In the genomic region with DNA sequence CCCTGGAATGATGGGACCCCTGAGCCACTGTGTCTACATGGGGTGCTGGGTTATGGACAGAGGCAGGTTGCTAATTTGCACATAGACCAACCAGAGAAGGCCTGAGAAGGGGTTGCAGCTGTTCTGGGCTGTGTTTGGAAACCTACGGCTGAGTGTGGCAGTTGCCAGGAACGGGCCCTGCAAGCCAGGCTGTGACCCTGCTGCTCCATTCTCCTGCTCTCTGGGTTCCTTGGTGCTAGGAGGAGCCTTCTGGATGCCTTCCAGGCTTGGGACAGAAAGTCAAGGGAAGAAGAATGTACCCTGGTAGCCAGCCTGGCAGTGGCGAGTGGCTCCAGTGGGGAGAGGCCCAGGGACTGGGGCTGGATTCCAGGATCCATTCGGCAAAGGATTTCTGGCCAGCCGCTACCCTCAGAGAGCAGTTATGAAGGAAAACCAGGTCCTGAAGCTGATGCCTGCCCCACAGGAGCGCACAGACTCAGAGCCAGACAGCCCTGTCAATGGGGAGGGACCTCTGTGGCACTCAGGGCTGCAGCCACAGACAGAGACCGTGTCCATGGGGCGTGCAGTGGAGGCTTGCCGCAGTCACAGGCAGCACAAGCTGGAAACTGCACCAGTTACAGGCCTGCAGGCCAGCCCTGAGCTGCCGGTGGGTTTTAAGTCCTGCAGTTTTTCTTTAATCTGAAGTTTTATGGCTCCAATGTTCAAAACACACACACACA, we compare ENCODE assay signal across 18 cellular contexts. TPM values are rescaled to one million over a fixed set of nuclear protein-coding genes. Genes with fewer than 3 reads are reported as not detected.
DNase-seq lines count a peak whose midpoint lies in the region; ATAC-seq, FAIRE-seq and TF ChIP-seq lines count a peak whose summit lies in the region.
"Had no signal": no experiment of that assay in that cellular context is flagged by ENCODE, and none has a peak within 500 bp of the region (broad histone marks: within the 10 kb centered on the region; RNA-seq: fewer than 3 reads in every experiment).

No MANE protein-coding gene starts in this region.

- POLR2A ChIA-PET in SK-N-SH (lab: Yijun Ruan, JAX) (no interaction called here), K562 (lab: Yijun Ruan, JAX) (no interaction called here), HepG2 (lab: Yijun Ruan, JAX) (no interaction called here)

- H3K27me3 ChIP-seq in SK-N-SH (ENCODE audit: insufficient read depth) (no peaks in the 10 kb centered on the region), K562 (ENCODE audit: control insufficient read depth in 2 of 2, insufficient read depth in 2 of 2, low read length in 2 of 2) (no peaks in the 10 kb centered on the region), HepG2 (ENCODE audit: control insufficient read depth in 1 of 2, insufficient read depth in 2 of 2, low read length in 2 of 2) (no peaks in the 10 kb centered on the region; a peak in 1 of 5 replicates)
- H3K27me3 ChIP-seq: stomach had no signal

- H2AFZ ChIP-seq in SK-N-SH (ENCODE audit: low read depth) (no peak overlapping the region), K562 (ENCODE audit: low read depth, low read length) (no peak overlapping the region), HepG2 (ENCODE audit: low read length) (no peak overlapping the region)

- H3K4me1 ChIP-seq in SK-N-SH (ENCODE audit: control insufficient read depth in 1 of 2, insufficient read depth in 2 of 2, low read depth in 1 of 2, low read length in 1 of 2): no peaks in the 10 kb centered on the region
- H3K4me1 ChIP-seq in K562 (replicated peaks in 1 of 2; ENCODE audit: control insufficient read depth in 2 of 2, insufficient read depth in 2 of 2, low read length in 2 of 2): peaks cover 0 to 9% of the 10 kb centered on the region in 2 experiments; a peak in 3 of 5 replicates
- peaks cover 13% of the 10 kb centered on the region for H3K4me1 ChIP-seq in HepG2 (ENCODE audit: insufficient read depth, low read length)
- H3K4me1 ChIP-seq: lower lobe of right lung had no signal

- peak overlapping the region; percentile 77 for H3K27ac Mint-ChIP-seq in stimulated activated effector memory CD8-positive, alpha-beta T cell treated with anti-CD3 and anti-CD28 coated beads, Interleukin-12 subunit alpha, Interleukin-12 subunit beta, amount 100 ng/mL, for 72 hours
- H3K27ac Mint-ChIP-seq in activated T-helper 1 cell treated with anti-CD3 and anti-CD28 coated beads, Interleukin-12 subunit alpha, Interleukin-12 subunit beta, Interleukin-2, Interleukin-4 antibody, amounts not matched to agents 30 ng/mL and 10 ng/mL and 1 ng/mL, durations not matched to agents 14 hours and 24 hours and 36 hours: no peak overlapping the region

- in situ Hi-C loops in K562 (cut with MboI): no loop called here
- in situ Hi-C loops in HepG2 (cut with HindIII; ENCODE audit: extremely low pct_ligation_motif_present, low pct_unique_long_range_greater_than_20kb): no loop called here

- peak; percentile 22 for ATAC-seq in SK-N-SH treated with all-trans-retinoic acid at 6 μM for 48 hours
- peak; percentile 37; the same call in 2 of the 3 replicates for ATAC-seq in K562
- ATAC-seq in HepG2: peak; percentile 62
- ATAC-seq in stimulated activated effector memory CD8-positive, alpha-beta T cell treated with anti-CD3 and anti-CD28 coated beads, Interleukin-12 subunit alpha, Interleukin-12 subunit beta, amount 100 ng/mL, for 72 hours: peak; percentile 24
- ATAC-seq in HG02938 (IDR thresholded peaks at IDR 0.05; ENCODE audit: unreplicated experiment): no peak
- ATAC-seq: activated CD8-positive, alpha-beta T cell treated with anti-CD3 and anti-CD28 coated beads for 36 hours had no signal

- no peaks in the 10 kb centered on the region for H3K4me1 Mint-ChIP-seq in stimulated activated effector memory CD8-positive, alpha-beta T cell treated with anti-CD3 and anti-CD28 coated beads, Interleukin-12 subunit alpha, Interleukin-12 subunit beta, amount 100 ng/mL, for 72 hours
- no peaks in the 10 kb centered on the region for H3K4me1 Mint-ChIP-seq in activated T-helper 1 cell treated with anti-CD3 and anti-CD28 coated beads, Interleukin-12 subunit alpha, Interleukin-12 subunit beta, Interleukin-2, Interleukin-4 antibody, amounts not matched to agents 30 ng/mL and 10 ng/mL and 1 ng/mL, durations not matched to agents 14 hours and 24 hours and 36 hours (ENCODE audit: low read depth)

- CTCF ChIA-PET in SK-N-SH (lab: Yijun Ruan, JAX): interaction anchor here (1.0 to 2.1 kb wide), 3 partner anchors 22 to 143 kb away, joined by 3 to 8 read pairs (median 4); no protein-coding TSS in a partner anchor
- CTCF ChIA-PET in K562 (lab: Yijun Ruan, JAX; ENCODE audit: low intra/inter-chr PET ratio): no interaction called here
- CTCF ChIA-PET in HepG2 (lab: Yijun Ruan, JAX; ENCODE audit: low intra/inter-chr PET ratio, low total read pairs): no interaction called here

- DNase-seq in SK-N-SH (no peak), K562 (ENCODE audit: extremely low read depth in 1 of 4, low spot score in 3 of 4) (no peak), HepG2 (ENCODE audit: low spot score) (no peak), kidney tubule cell (ENCODE audit: low spot score) (no peak)
- DNase-seq in stimulated activated effector memory CD8-positive, alpha-beta T cell treated with anti-CD3 and anti-CD28 coated beads, Interleukin-12 subunit alpha, Interleukin-12 subunit beta, amount 100 ng/mL, for 72 hours (ENCODE audit: low spot score in 2 of 2): no peak
- DNase-seq in activated T-helper 1 cell treated with anti-CD3 and anti-CD28 coated beads, Interleukin-12 subunit alpha, Interleukin-12 subunit beta, Interleukin-2, Interleukin-4 antibody, amounts not matched to agents 30 ng/mL and 10 ng/mL and 1 ng/mL, durations not matched to agents 14 hours and 24 hours and 36 hours (ENCODE audit: low spot score): no peak
- DNase-seq: activated CD8-positive, alpha-beta T cell treated with anti-CD3 and anti-CD28 coated beads for 36 hours; Karpas-422; lower lobe of right lung; NCI-H1417 treated with DMSO at 0.1 percent for 48 hours; NCI-H446 treated with DMSO at 0.1 percent for 48 hours had no signal

- intact Hi-C loops in K562 (cut with micrococcal nuclease): no loop called here
- intact Hi-C loops in HepG2 (cut with micrococcal nuclease; ENCODE audit: unreplicated experiment): no loop called here
- intact Hi-C loops in activated T-helper 1 cell treated with anti-CD3 and anti-CD28 coated beads, Interleukin-12 subunit alpha, Interleukin-12 subunit beta, Interleukin-2, Interleukin-4 antibody, amounts not matched to agents 30 ng/mL and 10 ng/mL and 1 ng/mL, durations not matched to agents 14 hours and 24 hours and 36 hours (cut with micrococcal nuclease): no loop called here

- no peak overlapping the region for H3K27ac ChIP-seq in SK-N-SH (ENCODE audit: low read depth in 2 of 2, low read length in 1 of 2)
- no peak overlapping the region for H3K27ac ChIP-seq in K562 (ENCODE audit: extremely low read depth, low read depth, low read length)
- H3K27ac ChIP-seq in HepG2 (ENCODE audit: extremely low read length, insufficient read depth, low read length): no peak overlapping the region
- H3K27ac ChIP-seq: 22Rv1, HL-60, lower lobe of right lung had no signal

- no peak for TF ChIP-seq EP300 in SK-N-SH (IDR thresholded peaks at IDR 0.05; ENCODE audit: borderline replicate concordance in 1 of 2, low read depth in 1 of 2, low read length in 1 of 2)
- TF ChIP-seq EP300 in K562 (IDR thresholded peaks at IDR 0.05; ENCODE audit: low read length): no peak
- no peak for TF ChIP-seq EP300 in HepG2 (IDR thresholded peaks at IDR 0.05; ENCODE audit: low read depth in 2 of 2, low read length in 2 of 2)
- TF ChIP-seq EP300 in HepG2 (CRISPR knock-in tag; IDR thresholded peaks at IDR 0.05; ENCODE audit: borderline replicate concordance): no peak

- H3K36me3 ChIP-seq in SK-N-SH (replicated peaks in 1 of 2; ENCODE audit: control insufficient read depth in 1 of 2, insufficient read depth in 2 of 2, low read length in 1 of 2) (peaks cover 5% of the 10 kb centered on the region in 2 experiments), K562 (ENCODE audit: control insufficient read depth, insufficient read depth, low read length) (peaks cover 2% of the 10 kb centered on the region; the same call in 1 of the 3 replicates), HepG2 (replicated peaks in 1 of 2; ENCODE audit: control insufficient read depth in 1 of 2, insufficient read depth in 2 of 2, low read length in 2 of 2) (0 out of 5 replicates have a peak, but pooled peaks cover 0 to 2% of the 10 kb centered on the region in 2 experiments)

- BruUV-seq in K562 (replicated peaks; lab: Mats Ljungman, UMichigan) (no TSS peak), HepG2 (replicated peaks; lab: Mats Ljungman, UMichigan) (no TSS peak)

- no peaks in the 10 kb centered on the region for H4K20me1 ChIP-seq in SK-N-SH (ENCODE audit: insufficient read depth)
- no peaks in the 10 kb centered on the region for H4K20me1 ChIP-seq in K562 (replicated peaks; ENCODE audit: control insufficient read depth, insufficient read depth, low read length)
- H4K20me1 ChIP-seq in HepG2 (ENCODE audit: insufficient read depth, low read length): 0 out of 2 replicates have a peak, but pooled peaks cover 3% of the 10 kb centered on the region

- H3K9me3 Mint-ChIP-seq in stimulated activated effector memory CD8-positive, alpha-beta T cell treated with anti-CD3 and anti-CD28 coated beads, Interleukin-12 subunit alpha, Interleukin-12 subunit beta, amount 100 ng/mL, for 72 hours: no peaks in the 10 kb centered on the region
- H3K9me3 Mint-ChIP-seq in activated T-helper 1 cell treated with anti-CD3 and anti-CD28 coated beads, Interleukin-12 subunit alpha, Interleukin-12 subunit beta, Interleukin-2, Interleukin-4 antibody, amounts not matched to agents 30 ng/mL and 10 ng/mL and 1 ng/mL, durations not matched to agents 14 hours and 24 hours and 36 hours: no peaks in the 10 kb centered on the region
- H3K9me3 Mint-ChIP-seq: activated CD8-positive, alpha-beta T cell treated with anti-CD3 and anti-CD28 coated beads for 36 hours had no signal

- no peak overlapping the region for H3K4me3 Mint-ChIP-seq in stimulated activated effector memory CD8-positive, alpha-beta T cell treated with anti-CD3 and anti-CD28 coated beads, Interleukin-12 subunit alpha, Interleukin-12 subunit beta, amount 100 ng/mL, for 72 hours
- H3K4me3 Mint-ChIP-seq in activated T-helper 1 cell treated with anti-CD3 and anti-CD28 coated beads, Interleukin-12 subunit alpha, Interleukin-12 subunit beta, Interleukin-2, Interleukin-4 antibody, amounts not matched to agents 30 ng/mL and 10 ng/mL and 1 ng/mL, durations not matched to agents 14 hours and 24 hours and 36 hours: no peak overlapping the region
- H3K4me3 Mint-ChIP-seq: activated CD8-positive, alpha-beta T cell treated with anti-CD3 and anti-CD28 coated beads for 36 hours had no signal

- no peaks in the 10 kb centered on the region for H3K9me2 ChIP-seq in SK-N-SH

- TF ChIP-seq POLR2A in K562 (conservative IDR thresholded peaks at IDR 0.05) (no peak), HepG2 (IDR thresholded peaks at IDR 0.05; ENCODE audit: insufficient read depth in 1 of 2, low read depth in 2 of 2, low read length in 2 of 2) (no peak)

- peaks cover 29% of the 10 kb centered on the region for H3K36me3 Mint-ChIP-seq in stimulated activated effector memory CD8-positive, alpha-beta T cell treated with anti-CD3 and anti-CD28 coated beads, Interleukin-12 subunit alpha, Interleukin-12 subunit beta, amount 100 ng/mL, for 72 hours
- H3K36me3 Mint-ChIP-seq in activated T-helper 1 cell treated with anti-CD3 and anti-CD28 coated beads, Interleukin-12 subunit alpha, Interleukin-12 subunit beta, Interleukin-2, Interleukin-4 antibody, amounts not matched to agents 30 ng/mL and 10 ng/mL and 1 ng/mL, durations not matched to agents 14 hours and 24 hours and 36 hours (ENCODE audit: low read depth): peaks cover 12% of the 10 kb centered on the region

- H3F3A ChIP-seq in SK-N-SH (replicated peaks; ENCODE audit: insufficient read depth): peaks cover 5% of the 10 kb centered on the region

- H3K79me2 ChIP-seq in SK-N-SH (ENCODE audit: insufficient read depth) (no peaks in the 10 kb centered on the region), K562 (ENCODE audit: control insufficient read depth, insufficient read depth, low read length) (no peaks in the 10 kb centered on the region), HepG2 (ENCODE audit: insufficient read depth, low read length) (no peaks in the 10 kb centered on the region)

- FAIRE-seq in K562 (lab: Jason Lieb, UNC): no peak
- FAIRE-seq in HepG2 (lab: Jason Lieb, UNC): no peak
- FAIRE-seq: TTC549 had no signal

- TF ChIP-seq CTCF in SK-N-SH (IDR thresholded peaks at IDR 0.05) (no peak), K562 (IDR thresholded peaks at IDR 0.05 in 2 of 3, conservative IDR thresholded peaks at IDR 0.05 in 1 of 3; ENCODE audit: insufficient read depth in 2 of 3, low read depth in 1 of 3, low read length in 3 of 3) (no peak), HepG2 (CRISPR knock-in tag; IDR thresholded peaks at IDR 0.05) (no peak)

- 100% methylated on average over 3 of the region's 10 CpGs for WGBS in SK-N-SH (ENCODE audit: low lambda C conversion rate)
- 91% methylated on average over 6 of the region's 10 CpGs for WGBS in K562 (ENCODE audit: insufficient coverage, low coverage, missing lambda C conversion rate)
- WGBS in HepG2 (ENCODE audit: low lambda C conversion rate): 63% methylated on average over 7 of the region's 10 CpGs

- no peaks in the 10 kb centered on the region for H3K9me1 ChIP-seq in K562 (ENCODE audit: control insufficient read depth, insufficient read depth, low read length)

- H3K4me2 ChIP-seq in SK-N-SH (no peak overlapping the region), K562 (ENCODE audit: insufficient read depth, low read length) (no peak overlapping the region), HepG2 (ENCODE audit: low read depth, low read length) (no peak overlapping the region)

- H3K9ac ChIP-seq in SK-N-SH (no peak overlapping the region), K562 (ENCODE audit: insufficient read depth in 1 of 2, low read depth in 2 of 2, low read length in 2 of 2) (peak overlapping the region in 1 of 2 experiments; percentile 56; a peak in 1 of 4 replicates), HepG2 (ENCODE audit: insufficient read depth, low read depth, low read length) (no peak overlapping the region)

- no peaks in the 10 kb centered on the region for H3K27me3 Mint-ChIP-seq in activated T-helper 1 cell treated with anti-CD3 and anti-CD28 coated beads, Interleukin-12 subunit alpha, Interleukin-12 subunit beta, Interleukin-2, Interleukin-4 antibody, amounts not matched to agents 30 ng/mL and 10 ng/mL and 1 ng/mL, durations not matched to agents 14 hours and 24 hours and 36 hours (ENCODE audit: insufficient read depth)
- H3K27me3 Mint-ChIP-seq: activated CD8-positive, alpha-beta T cell treated with anti-CD3 and anti-CD28 coated beads for 36 hours had no signal

- TF ChIP-seq RAD21 in SK-N-SH (IDR thresholded peaks at IDR 0.05; ENCODE audit: low read length) (no peak), K562 (CRISPR knock-in tag; conservative IDR thresholded peaks at IDR 0.05 in 1 of 2, IDR thresholded peaks at IDR 0.05 in 1 of 2) (no peak), HepG2 (CRISPR knock-in tag; IDR thresholded peaks at IDR 0.05) (no peak)

- H3K4me3 ChIP-seq in SK-N-SH (ENCODE audit: low read depth in 2 of 2, low read length in 1 of 2) (no peak overlapping the region), K562 (no peak overlapping the region), HepG2 (replicated peaks in 1 of 3; ENCODE audit: insufficient read depth in 1 of 3, low read depth in 2 of 3, low read length in 3 of 3) (no peak overlapping the region)
- H3K4me3 ChIP-seq: HAP-1, lower lobe of right lung, stomach had no signal

- no peaks in the 10 kb centered on the region for H3K9me3 ChIP-seq in SK-N-SH
- no peaks in the 10 kb centered on the region for H3K9me3 ChIP-seq in K562 (replicated peaks; ENCODE audit: control insufficient read depth, insufficient read depth, low read depth, low read length)
- no peaks in the 10 kb centered on the region for H3K9me3 ChIP-seq in HepG2 (ENCODE audit: low read length)
- H3K9me3 ChIP-seq: HAP-1, lower lobe of right lung, stomach had no signal

RNA-seq across cellular contexts. Expression of a gene that starts 55.1 kb away (rescaled TPM):
- polyA plus RNA-seq in SK-N-SH (2012; rRNA removed) (38.2 and 41.9 TPM in 2 replicates), K562 (2011; rRNA removed) (18.1 and 21.3 TPM in 2 replicates), K562 (2014; fragmentation: Illumina TruSeq; extraction: Trizol) (25.8 and 27.3 TPM in 2 replicates), K562 (2014; fragmentation: Nextera tagmentation; extraction: Ambion mirVana) (10 to 100 TPM; 10.2 to 11.2 TPM), K562 (2014; rRNA removed) (28.1 and 30.2 TPM in 2 replicates), HepG2 (2011; rRNA removed) (15.3 and 16.7 TPM in 2 replicates)
- polyA plus RNA-seq in SK-N-SH (2012; cell fraction: cytosol; rRNA removed): 21.3 and 28.1 TPM in 2 replicates
- polyA plus RNA-seq in SK-N-SH (2012; cell fraction: nucleus; rRNA removed): 95.1 and 120 TPM in 2 replicates
- total RNA-seq in K562 (2011; cell fraction: chromatin; rRNA removed; ENCODE audit: low replicate concordance): 67.4 and 149 TPM in 2 replicates
- total RNA-seq in K562 (2011; cell fraction: nucleolus; rRNA removed): 104 and 107 TPM in 2 replicates
- 71.4 and 73.7 TPM in 2 replicates for total RNA-seq in K562 (2011; cell fraction: nucleoplasm; rRNA removed)
- total RNA-seq in K562 (2014; rRNA removed) (30.1 and 31.2 TPM in 2 replicates), K562 (2014; rRNA removed; fragmentation: Illumina TruSeq; extraction: Trizol) (16.1 and 17.5 TPM in 2 replicates), K562 (2015; rRNA removed; fragmentation: Illumina TruSeq; extraction: Trizol) (22.5 and 22.8 TPM in 2 replicates), K562 (2021) (30.3 and 32.6 TPM in 2 replicates), HepG2 (2016; rRNA removed; fragmentation: Illumina TruSeq; extraction: Trizol) (37.3 and 38.2 TPM in 2 replicates)
- 18.4 and 28.1 TPM in 2 replicates for polyA plus RNA-seq in K562 (2011; cell fraction: cytosol; rRNA removed)
- 56.6 and 83.3 TPM in 2 replicates for polyA plus RNA-seq in K562 (2011; cell fraction: nucleus; rRNA removed)
- 20.0 and 24.2 TPM in 2 replicates for polyA plus RNA-seq in K562 (2012)
- polyA minus RNA-seq in K562 (2011; rRNA and poly(A)+ RNA removed): 20.4 and 22.3 TPM in 2 replicates
- polyA minus RNA-seq in K562 (2011; cell fraction: cytosol; rRNA and poly(A)+ RNA removed): 12.1 and 14.0 TPM in 2 replicates
- polyA minus RNA-seq in K562 (2011; cell fraction: nucleus; rRNA and poly(A)+ RNA removed): 48.0 and 48.9 TPM in 2 replicates
- 8.1 and 10.8 TPM in 2 replicates for total RNA-seq in HepG2 (2016; cell fraction: cytosol; rRNA removed; fragmentation: Illumina TruSeq; extraction: Trizol; ENCODE audit: low read depth)
- 39.1 and 39.5 TPM in 2 replicates for total RNA-seq in HepG2 (2016; cell fraction: insoluble cytoplasmic fraction; rRNA removed; fragmentation: Illumina TruSeq; extraction: Trizol)
- total RNA-seq in HepG2 (2016; cell fraction: membrane; rRNA removed; fragmentation: Illumina TruSeq; extraction: Trizol): 11.6 and 12.1 TPM in 2 replicates
- total RNA-seq in HepG2 (2016; cell fraction: nucleus; rRNA removed; fragmentation: Illumina TruSeq; extraction: Trizol): 44.5 and 48.5 TPM in 2 replicates
- polyA plus RNA-seq in HepG2 (2011; cell fraction: cytosol; rRNA removed): 12.8 and 15.9 TPM in 2 replicates
- 45.5 and 47.0 TPM in 2 replicates for polyA plus RNA-seq in HepG2 (2011; cell fraction: nucleus; rRNA removed)
- 8.2 and 9.0 TPM in 2 replicates for polyA plus RNA-seq in HepG2 (2012)
- 4.2 and 5.4 TPM in 2 replicates for polyA plus RNA-seq in HepG2 (2016; cell fraction: cytosol; fragmentation: Illumina TruSeq; extraction: Trizol; ENCODE audit: low read depth)
- polyA plus RNA-seq in HepG2 (2016; cell fraction: insoluble cytoplasmic fraction; fragmentation: Illumina TruSeq; extraction: Trizol; ENCODE audit: low read depth): 34.4 and 38.2 TPM in 2 replicates
- polyA plus RNA-seq in HepG2 (2016; cell fraction: membrane; fragmentation: Illumina TruSeq; extraction: Trizol; ENCODE audit: low read depth): 6.2 and 6.9 TPM in 2 replicates
- 43.1 and 43.8 TPM in 2 replicates for polyA plus RNA-seq in HepG2 (2016; cell fraction: nucleus; fragmentation: Illumina TruSeq; extraction: Trizol; ENCODE audit: insufficient read depth, low read depth)
- 54.0 and 100 TPM in 2 replicates for polyA minus RNA-seq in HepG2 (2011; rRNA and poly(A)+ RNA removed; ENCODE audit: low replicate concordance)
- 8.7 and 11.3 TPM in 2 replicates for polyA minus RNA-seq in HepG2 (2011; cell fraction: cytosol; rRNA and poly(A)+ RNA removed)
- polyA minus RNA-seq in HepG2 (2011; cell fraction: nucleus; rRNA and poly(A)+ RNA removed): 62.3 and 66.0 TPM in 2 replicates
- total RNA-seq in activated T-helper 1 cell treated with anti-CD3 and anti-CD28 coated beads, Interleukin-12 subunit alpha, Interleukin-12 subunit beta, Interleukin-2, Interleukin-4 antibody, amounts not matched to agents 30 ng/mL and 10 ng/mL and 1 ng/mL, durations not matched to agents 14 hours and 24 hours and 36 hours: 65.3 and 67.2 TPM in 2 replicates
